Comparison of ENCODE assay signal across 1 cellular context in the genomic region with DNA sequence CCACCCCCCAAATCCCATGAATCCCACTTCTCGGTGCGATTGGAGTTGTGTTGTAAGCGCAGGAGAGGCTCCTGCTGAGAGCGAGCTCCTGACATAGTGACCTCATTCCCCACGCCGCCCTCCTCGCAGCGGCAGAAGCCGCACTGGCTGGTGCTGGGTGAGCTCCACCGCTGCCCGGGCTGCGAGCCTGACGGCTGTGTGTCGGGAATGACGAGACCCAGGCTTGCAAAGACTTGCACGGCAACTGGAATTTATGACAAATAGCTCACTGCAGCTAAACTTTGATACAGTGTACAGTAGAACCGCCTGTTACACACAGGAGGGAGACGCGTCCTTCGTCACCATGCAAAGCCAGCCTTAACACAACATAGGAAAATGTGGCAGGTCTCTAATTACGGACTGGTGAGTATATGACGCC.
A peak's percentile ranks its signal among the peaks of the same experiment; 100 is the strongest.
TF ChIP-seq lines count a peak whose summit lies in the region.

No MANE protein-coding gene starts in this region.

TF ChIP-seq in HEK293, 187 proteins besides CTCF, POLR2A, EP300 and RAD21 (continued from another document):
- TF ChIP-seq, protein P1, sequence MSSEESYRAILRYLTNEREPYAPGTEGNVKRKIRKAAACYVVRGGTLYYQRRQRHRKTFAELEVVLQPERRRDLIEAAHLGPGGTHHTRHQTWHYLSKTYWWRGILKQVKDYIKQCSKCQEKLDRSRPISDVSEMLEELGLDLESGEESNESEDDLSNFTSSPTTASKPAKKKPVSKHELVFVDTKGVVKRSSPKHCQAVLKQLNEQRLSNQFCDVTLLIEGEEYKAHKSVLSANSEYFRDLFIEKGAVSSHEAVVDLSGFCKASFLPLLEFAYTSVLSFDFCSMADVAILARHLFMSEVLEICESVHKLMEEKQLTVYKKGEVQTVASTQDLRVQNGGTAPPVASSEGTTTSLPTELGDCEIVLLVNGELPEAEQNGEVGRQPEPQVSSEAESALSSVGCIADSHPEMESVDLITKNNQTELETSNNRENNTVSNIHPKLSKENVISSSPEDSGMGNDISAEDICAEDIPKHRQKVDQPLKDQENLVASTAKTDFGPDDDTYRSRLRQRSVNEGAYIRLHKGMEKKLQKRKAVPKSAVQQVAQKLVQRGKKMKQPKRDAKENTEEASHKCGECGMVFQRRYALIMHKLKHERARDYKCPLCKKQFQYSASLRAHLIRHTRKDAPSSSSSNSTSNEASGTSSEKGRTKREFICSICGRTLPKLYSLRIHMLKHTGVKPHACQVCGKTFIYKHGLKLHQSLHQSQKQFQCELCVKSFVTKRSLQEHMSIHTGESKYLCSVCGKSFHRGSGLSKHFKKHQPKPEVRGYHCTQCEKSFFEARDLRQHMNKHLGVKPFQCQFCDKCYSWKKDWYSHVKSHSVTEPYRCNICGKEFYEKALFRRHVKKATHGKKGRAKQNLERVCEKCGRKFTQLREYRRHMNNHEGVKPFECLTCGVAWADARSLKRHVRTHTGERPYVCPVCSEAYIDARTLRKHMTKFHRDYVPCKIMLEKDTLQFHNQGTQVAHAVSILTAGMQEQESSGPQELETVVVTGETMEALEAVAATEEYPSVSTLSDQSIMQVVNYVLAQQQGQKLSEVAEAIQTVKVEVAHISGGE (tag by site-specific recombination; conservative IDR thresholded peaks at IDR 0.05; ENCODE audit: low read depth): no peak
- TF ChIP-seq ZNF626 (tag by site-specific recombination; IDR thresholded peaks at IDR 0.05) (no peak), ZBTB21 (tag by site-specific recombination; IDR thresholded peaks at IDR 0.05) (peak; percentile 48; the same call in 1 of the 2 replicates), SP7 (tag by site-specific recombination; IDR thresholded peaks at IDR 0.05) (peak; percentile 70), ZNF76 (tag by site-specific recombination; IDR thresholded peaks at IDR 0.05; ENCODE audit: borderline replicate concordance, low read depth) (no peak), ZNF585B (tag by site-specific recombination; IDR thresholded peaks at IDR 0.05) (no peak), ZNF544 (tag by site-specific recombination; IDR thresholded peaks at IDR 0.05) (no peak), KLF8 (tag by site-specific recombination; IDR thresholded peaks at IDR 0.05) (peak; percentile 17; the same call in 1 of the 2 replicates), ZNF140 (tag by site-specific recombination; IDR thresholded peaks at IDR 0.05) (no peak), ZNF660 (tag by site-specific recombination; IDR thresholded peaks at IDR 0.05) (peak; percentile 70), ZNF114 (tag by site-specific recombination; IDR thresholded peaks at IDR 0.05) (no peak), ZNF473 (tag by site-specific recombination; IDR thresholded peaks at IDR 0.05) (no peak), SCRT2 (tag by site-specific recombination; IDR thresholded peaks at IDR 0.05) (peak; percentile 87), ZIC2 (tag by site-specific recombination; IDR thresholded peaks at IDR 0.05) (peak; percentile 68), IKZF3 (tag by site-specific recombination; IDR thresholded peaks at IDR 0.05) (peak; percentile 75), ZNF335 (tag by site-specific recombination; conservative IDR thresholded peaks at IDR 0.05) (peak; percentile 71), ZEB2 (tag by site-specific recombination; IDR thresholded peaks at IDR 0.05) (peak; percentile 48), ZNF10 (tag by site-specific recombination; IDR thresholded peaks at IDR 0.05) (no peak), ZNF302 (tag by site-specific recombination; IDR thresholded peaks at IDR 0.05; ENCODE audit: low read depth) (no peak), ZNF621 (tag by site-specific recombination; IDR thresholded peaks at IDR 0.05) (no peak), ZNF785 (tag by site-specific recombination; IDR thresholded peaks at IDR 0.05) (no peak), ZSCAN23 (tag by site-specific recombination; IDR thresholded peaks at IDR 0.05) (no peak), ZNF623 (tag by site-specific recombination; IDR thresholded peaks at IDR 0.05) (no peak), ZBTB20 (tag by site-specific recombination; IDR thresholded peaks at IDR 0.05) (0 out of 2 replicates have a peak, but pooled peaks have one; percentile 48), MZF1 (tag by site-specific recombination; IDR thresholded peaks at IDR 0.05; ENCODE audit: borderline replicate concordance) (peak; percentile 13; the same call in 1 of the 2 replicates), HOXD13 (CRISPR knock-in tag; IDR thresholded peaks at IDR 0.05; ENCODE audit: borderline replicate concordance) (no peak), ZNF248 (tag by site-specific recombination; IDR thresholded peaks at IDR 0.05) (no peak), ZSCAN30 (tag by site-specific recombination; IDR thresholded peaks at IDR 0.05) (no peak), ZNF354C (tag by site-specific recombination; IDR thresholded peaks at IDR 0.05; ENCODE audit: borderline replicate concordance, low read depth) (no peak), GLIS1 (tag by site-specific recombination; IDR thresholded peaks at IDR 0.05) (peak; percentile 56; the same call in 1 of the 2 replicates), MEIS1 (CRISPR knock-in tag; IDR thresholded peaks at IDR 0.05; ENCODE audit: borderline replicate concordance) (no peak)
- TF ChIP-seq, protein P2, sequence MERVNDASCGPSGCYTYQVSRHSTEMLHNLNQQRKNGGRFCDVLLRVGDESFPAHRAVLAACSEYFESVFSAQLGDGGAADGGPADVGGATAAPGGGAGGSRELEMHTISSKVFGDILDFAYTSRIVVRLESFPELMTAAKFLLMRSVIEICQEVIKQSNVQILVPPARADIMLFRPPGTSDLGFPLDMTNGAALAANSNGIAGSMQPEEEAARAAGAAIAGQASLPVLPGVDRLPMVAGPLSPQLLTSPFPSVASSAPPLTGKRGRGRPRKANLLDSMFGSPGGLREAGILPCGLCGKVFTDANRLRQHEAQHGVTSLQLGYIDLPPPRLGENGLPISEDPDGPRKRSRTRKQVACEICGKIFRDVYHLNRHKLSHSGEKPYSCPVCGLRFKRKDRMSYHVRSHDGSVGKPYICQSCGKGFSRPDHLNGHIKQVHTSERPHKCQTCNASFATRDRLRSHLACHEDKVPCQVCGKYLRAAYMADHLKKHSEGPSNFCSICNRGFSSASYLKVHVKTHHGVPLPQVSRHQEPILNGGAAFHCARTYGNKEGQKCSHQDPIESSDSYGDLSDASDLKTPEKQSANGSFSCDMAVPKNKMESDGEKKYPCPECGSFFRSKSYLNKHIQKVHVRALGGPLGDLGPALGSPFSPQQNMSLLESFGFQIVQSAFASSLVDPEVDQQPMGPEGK (tag by site-specific recombination; IDR thresholded peaks at IDR 0.05): peak; percentile 32; the same call in 1 of the 2 replicates
- TF ChIP-seq, protein P3, sequence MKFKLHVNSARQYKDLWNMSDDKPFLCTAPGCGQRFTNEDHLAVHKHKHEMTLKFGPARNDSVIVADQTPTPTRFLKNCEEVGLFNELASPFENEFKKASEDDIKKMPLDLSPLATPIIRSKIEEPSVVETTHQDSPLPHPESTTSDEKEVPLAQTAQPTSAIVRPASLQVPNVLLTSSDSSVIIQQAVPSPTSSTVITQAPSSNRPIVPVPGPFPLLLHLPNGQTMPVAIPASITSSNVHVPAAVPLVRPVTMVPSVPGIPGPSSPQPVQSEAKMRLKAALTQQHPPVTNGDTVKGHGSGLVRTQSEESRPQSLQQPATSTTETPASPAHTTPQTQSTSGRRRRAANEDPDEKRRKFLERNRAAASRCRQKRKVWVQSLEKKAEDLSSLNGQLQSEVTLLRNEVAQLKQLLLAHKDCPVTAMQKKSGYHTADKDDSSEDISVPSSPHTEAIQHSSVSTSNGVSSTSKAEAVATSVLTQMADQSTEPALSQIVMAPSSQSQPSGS (tag by site-specific recombination; IDR thresholded peaks at IDR 0.05; ENCODE audit: low read depth): peak; percentile 90
- TF ChIP-seq, protein P4, sequence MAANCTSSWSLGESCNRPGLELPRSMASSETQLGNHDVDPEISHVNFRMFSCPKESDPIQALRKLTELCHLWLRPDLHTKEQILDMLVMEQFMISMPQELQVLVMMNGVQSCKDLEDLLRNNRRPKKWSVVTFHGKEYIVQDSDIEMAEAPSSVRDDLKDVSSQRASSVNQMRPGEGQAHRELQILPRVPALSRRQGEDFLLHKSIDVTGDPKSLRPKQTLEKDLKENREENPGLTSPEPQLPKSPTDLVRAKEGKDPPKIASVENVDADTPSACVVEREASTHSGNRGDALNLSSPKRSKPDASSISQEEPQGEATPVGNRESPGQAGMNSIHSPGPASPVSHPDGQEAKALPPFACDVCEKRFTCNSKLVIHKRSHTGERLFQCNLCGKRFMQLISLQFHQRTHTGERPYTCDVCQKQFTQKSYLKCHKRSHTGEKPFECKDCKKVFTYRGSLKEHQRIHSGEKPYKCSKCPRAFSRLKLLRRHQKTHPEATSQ (tag by site-specific recombination; IDR thresholded peaks at IDR 0.05): no peak
- TF ChIP-seq, protein P5, sequence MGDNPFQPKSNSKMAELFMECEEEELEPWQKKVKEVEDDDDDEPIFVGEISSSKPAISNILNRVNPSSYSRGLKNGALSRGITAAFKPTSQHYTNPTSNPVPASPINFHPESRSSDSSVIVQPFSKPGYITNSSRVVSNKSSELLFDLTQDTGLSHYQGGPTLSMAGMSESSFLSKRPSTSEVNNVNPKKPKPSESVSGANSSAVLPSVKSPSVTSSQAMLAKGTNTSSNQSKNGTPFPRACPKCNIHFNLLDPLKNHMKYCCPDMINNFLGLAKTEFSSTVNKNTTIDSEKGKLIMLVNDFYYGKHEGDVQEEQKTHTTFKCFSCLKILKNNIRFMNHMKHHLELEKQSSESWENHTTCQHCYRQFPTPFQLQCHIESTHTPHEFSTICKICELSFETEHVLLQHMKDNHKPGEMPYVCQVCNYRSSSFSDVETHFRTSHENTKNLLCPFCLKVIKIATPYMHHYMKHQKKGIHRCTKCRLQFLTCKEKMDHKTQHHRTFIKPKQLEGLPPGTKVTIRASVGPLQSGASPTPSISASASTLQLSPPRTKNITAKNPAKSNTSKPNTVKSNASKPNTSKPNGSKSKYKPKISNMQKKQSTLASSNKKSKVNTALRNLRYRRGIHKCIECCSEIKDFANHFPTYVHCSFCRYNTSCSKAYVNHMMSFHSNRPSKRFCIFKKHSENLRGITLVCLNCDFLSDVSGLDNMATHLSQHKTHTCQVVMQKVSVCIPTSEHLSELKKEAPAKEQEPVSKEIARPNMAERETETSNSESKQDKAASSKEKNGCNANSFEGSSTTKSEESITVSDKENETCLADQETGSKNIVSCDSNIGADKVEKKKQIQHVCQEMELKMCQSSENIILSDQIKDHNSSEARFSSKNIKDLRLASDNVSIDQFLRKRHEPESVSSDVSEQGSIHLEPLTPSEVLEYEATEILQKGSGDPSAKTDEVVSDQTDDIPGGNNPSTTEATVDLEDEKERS (tag by site-specific recombination; IDR thresholded peaks at IDR 0.05): no peak
- TF ChIP-seq, protein P6, sequence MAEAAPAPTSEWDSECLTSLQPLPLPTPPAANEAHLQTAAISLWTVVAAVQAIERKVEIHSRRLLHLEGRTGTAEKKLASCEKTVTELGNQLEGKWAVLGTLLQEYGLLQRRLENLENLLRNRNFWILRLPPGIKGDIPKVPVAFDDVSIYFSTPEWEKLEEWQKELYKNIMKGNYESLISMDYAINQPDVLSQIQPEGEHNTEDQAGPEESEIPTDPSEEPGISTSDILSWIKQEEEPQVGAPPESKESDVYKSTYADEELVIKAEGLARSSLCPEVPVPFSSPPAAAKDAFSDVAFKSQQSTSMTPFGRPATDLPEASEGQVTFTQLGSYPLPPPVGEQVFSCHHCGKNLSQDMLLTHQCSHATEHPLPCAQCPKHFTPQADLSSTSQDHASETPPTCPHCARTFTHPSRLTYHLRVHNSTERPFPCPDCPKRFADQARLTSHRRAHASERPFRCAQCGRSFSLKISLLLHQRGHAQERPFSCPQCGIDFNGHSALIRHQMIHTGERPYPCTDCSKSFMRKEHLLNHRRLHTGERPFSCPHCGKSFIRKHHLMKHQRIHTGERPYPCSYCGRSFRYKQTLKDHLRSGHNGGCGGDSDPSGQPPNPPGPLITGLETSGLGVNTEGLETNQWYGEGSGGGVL (tag by site-specific recombination; IDR thresholded peaks at IDR 0.05): peak; percentile 8; the same call in 1 of the 2 replicates
- TF ChIP-seq, protein P7, sequence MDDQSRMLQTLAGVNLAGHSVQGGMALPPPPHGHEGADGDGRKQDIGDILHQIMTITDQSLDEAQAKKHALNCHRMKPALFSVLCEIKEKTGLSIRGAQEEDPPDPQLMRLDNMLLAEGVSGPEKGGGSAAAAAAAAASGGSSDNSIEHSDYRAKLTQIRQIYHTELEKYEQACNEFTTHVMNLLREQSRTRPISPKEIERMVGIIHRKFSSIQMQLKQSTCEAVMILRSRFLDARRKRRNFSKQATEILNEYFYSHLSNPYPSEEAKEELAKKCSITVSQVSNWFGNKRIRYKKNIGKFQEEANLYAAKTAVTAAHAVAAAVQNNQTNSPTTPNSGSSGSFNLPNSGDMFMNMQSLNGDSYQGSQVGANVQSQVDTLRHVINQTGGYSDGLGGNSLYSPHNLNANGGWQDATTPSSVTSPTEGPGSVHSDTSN (CRISPR knock-in tag; IDR thresholded peaks at IDR 0.05): 0 out of 2 replicates have a peak, but pooled peaks have one; percentile 43
- TF ChIP-seq, protein P8, sequence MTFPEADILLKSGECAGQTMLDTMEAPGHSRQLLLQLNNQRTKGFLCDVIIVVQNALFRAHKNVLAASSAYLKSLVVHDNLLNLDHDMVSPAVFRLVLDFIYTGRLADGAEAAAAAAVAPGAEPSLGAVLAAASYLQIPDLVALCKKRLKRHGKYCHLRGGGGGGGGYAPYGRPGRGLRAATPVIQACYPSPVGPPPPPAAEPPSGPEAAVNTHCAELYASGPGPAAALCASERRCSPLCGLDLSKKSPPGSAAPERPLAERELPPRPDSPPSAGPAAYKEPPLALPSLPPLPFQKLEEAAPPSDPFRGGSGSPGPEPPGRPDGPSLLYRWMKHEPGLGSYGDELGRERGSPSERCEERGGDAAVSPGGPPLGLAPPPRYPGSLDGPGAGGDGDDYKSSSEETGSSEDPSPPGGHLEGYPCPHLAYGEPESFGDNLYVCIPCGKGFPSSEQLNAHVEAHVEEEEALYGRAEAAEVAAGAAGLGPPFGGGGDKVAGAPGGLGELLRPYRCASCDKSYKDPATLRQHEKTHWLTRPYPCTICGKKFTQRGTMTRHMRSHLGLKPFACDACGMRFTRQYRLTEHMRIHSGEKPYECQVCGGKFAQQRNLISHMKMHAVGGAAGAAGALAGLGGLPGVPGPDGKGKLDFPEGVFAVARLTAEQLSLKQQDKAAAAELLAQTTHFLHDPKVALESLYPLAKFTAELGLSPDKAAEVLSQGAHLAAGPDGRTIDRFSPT (tag by site-specific recombination; IDR thresholded peaks at IDR 0.05): peak; percentile 56; the same call in 1 of the 2 replicates
TF ChIP-seq in HEK293: peak in this region for 26.
